1 cellular context compared by ENCODE assay signal in genomic region chr1:243255791-243256512, GRCh38.
A peak's percentile ranks its signal among the peaks of the same experiment; 100 is the strongest.
TF ChIP-seq lines count a peak whose summit lies in the region.

Gene SDCCAG8 (plus strand): TSS chr1:243256041. CDS start chr1:243256174, 133 bp downstream.

TF ChIP-seq in HepG2, 621 proteins besides CTCF, POLR2A, EP300 and RAD21 (continued from another document):
- peak; percentile 67; the same call in 1 of the 2 replicates for TF ChIP-seq ZNF318 (CRISPR knock-in tag; IDR thresholded peaks at IDR 0.05)
- TF ChIP-seq ZNF331 (CRISPR knock-in tag; IDR thresholded peaks at IDR 0.05), result 0 out of 2 replicates have a peak, but pooled peaks have one; percentile 28
- TF ChIP-seq ZNF605 (CRISPR knock-in tag; IDR thresholded peaks at IDR 0.05), result peak; percentile 60; the same call in 1 of the 2 replicates
- TF ChIP-seq ZNF576 (CRISPR knock-in tag; IDR thresholded peaks at IDR 0.05), result no peak
- TF ChIP-seq SMAD1 (CRISPR knock-in tag; IDR thresholded peaks at IDR 0.05; ENCODE audit: borderline replicate concordance, low read depth), result no peak
- TF ChIP-seq ZNF282 (IDR thresholded peaks at IDR 0.05; ENCODE audit: partially characterized antibody), result no peak
